In the genomic region with DNA sequence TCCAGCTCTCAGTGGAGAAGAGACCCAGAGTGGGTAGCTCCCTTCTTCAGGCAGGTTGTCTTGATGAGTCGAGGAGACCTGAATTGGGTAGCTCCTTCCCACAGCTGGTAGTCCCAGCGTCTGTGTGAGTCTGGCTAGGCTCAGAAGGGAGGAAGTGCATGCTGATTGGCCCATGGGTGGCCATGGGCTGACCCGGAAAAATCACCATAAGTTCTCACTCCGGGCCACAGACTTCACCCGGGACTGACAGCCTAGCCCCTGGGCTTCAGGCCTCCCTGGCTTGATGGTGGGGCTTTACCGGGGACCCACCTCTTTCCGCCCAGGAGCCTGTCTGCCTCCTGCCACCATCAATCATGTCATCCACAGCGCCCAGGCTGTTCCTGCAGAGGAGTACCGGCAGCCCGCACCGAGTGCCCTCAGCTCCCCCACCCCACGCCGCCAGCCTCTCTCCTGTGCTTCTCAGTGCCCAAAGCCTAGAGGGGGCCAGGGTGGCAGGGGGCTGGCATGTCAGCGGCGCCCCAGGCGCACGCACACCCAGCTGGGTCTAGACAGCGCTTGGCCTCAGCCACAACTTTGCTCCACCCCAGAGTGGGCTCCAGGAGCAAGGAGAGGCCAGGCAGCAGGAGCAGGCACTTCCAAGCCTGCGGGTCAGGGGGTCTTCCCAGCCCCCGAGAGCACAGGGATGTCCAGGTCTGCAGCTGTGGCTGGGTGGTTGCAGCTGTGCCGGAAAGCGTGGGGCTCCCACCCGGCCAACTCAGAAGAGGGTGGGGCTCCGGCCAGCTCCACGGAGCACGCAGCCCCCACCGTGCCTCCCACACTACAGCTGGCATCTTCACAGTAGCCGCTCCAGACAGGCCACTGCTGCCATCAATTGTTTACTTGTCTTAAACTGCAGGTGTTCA, we compare ENCODE assay signal across 11 cellular contexts. TPM values are rescaled to one million over a fixed set of nuclear protein-coding genes. Genes with fewer than 3 reads are reported as not detected.
DNase-seq lines count a peak whose midpoint lies in the region; ATAC-seq and TF ChIP-seq lines count a peak whose summit lies in the region.
"Had no signal": no experiment of that assay in that cellular context is flagged by ENCODE, and none has a peak within 500 bp of the region (broad histone marks: within the 10 kb centered on the region; RNA-seq: fewer than 3 reads in every experiment).

No MANE protein-coding gene starts in this region.

- TF ChIP-seq CTCF in body of pancreas (IDR thresholded peaks at IDR 0.05) = no peak

- H3K4me1 Mint-ChIP-seq in activated T-cell treated with anti-CD3 and anti-CD28 coated beads, Interleukin-2, amount 50 U/mL, for 4 hours (ENCODE audit: low read depth) = peaks cover 4% of the 10 kb centered on the region

- H3K36me3 Mint-ChIP-seq in activated T-cell treated with anti-CD3 and anti-CD28 coated beads, Interleukin-2, amount 50 U/mL, for 4 hours (ENCODE audit: insufficient read depth) = no peaks in the 10 kb centered on the region

- ATAC-seq in activated T-cell treated with anti-CD3 and anti-CD28 coated beads, Interleukin-2, amount 50 U/mL, for 4 hours = peak in 1 of 2 donors; percentile 46
- ATAC-seq in HG03432 (IDR thresholded peaks at IDR 0.05; ENCODE audit: unreplicated experiment) (peak; percentile 74), body of pancreas (peak; percentile 82), HG03196 (IDR thresholded peaks at IDR 0.05; ENCODE audit: unreplicated experiment) (no peak), HG03571 (IDR thresholded peaks at IDR 0.05; ENCODE audit: unreplicated experiment) (no peak), GM21360 (IDR thresholded peaks at IDR 0.05; ENCODE audit: unreplicated experiment) (no peak)
- peak; percentile 57 for ATAC-seq in stimulated activated naive CD8-positive, alpha-beta T cell treated with anti-CD3 and anti-CD28 coated beads, Interleukin-15, Interleukin-2, amounts not matched to agents 100 U/mL and 50 U/mL, for 24 hours
- ATAC-seq: foreskin keratinocyte, left ventricle myocardium superior had no signal

- H3K9me3 Mint-ChIP-seq in activated T-cell treated with anti-CD3 and anti-CD28 coated beads, Interleukin-2, amount 50 U/mL, for 4 hours = no peaks in the 10 kb centered on the region

- H3K27me3 ChIP-seq in body of pancreas = no peaks in the 10 kb centered on the region
- H3K27me3 ChIP-seq: foreskin keratinocyte had no signal

- peak overlapping the region; percentile 66 for H3K4me3 Mint-ChIP-seq in activated T-cell treated with anti-CD3 and anti-CD28 coated beads, Interleukin-2, amount 50 U/mL, for 4 hours

- no peaks in the 10 kb centered on the region for H3K4me1 ChIP-seq in body of pancreas
- H3K4me1 ChIP-seq: foreskin keratinocyte had no signal

- intact Hi-C loops in body of pancreas (cut with DNase I) = no loop called here

- no peak overlapping the region for H3K4me3 ChIP-seq in body of pancreas

- no peaks in the 10 kb centered on the region for H3K27me3 Mint-ChIP-seq in activated T-cell treated with anti-CD3 and anti-CD28 coated beads, Interleukin-2, amount 50 U/mL, for 4 hours (ENCODE audit: low read depth)

- H3K9me3 ChIP-seq in body of pancreas = no peaks in the 10 kb centered on the region

- H3K27ac ChIP-seq in body of pancreas = peak overlapping the region in 1 of 4 donors; percentile 57
- H3K27ac ChIP-seq: foreskin keratinocyte had no signal

- 44% methylated on average over 15 of the region's 28 CpGs; no CpG with 5 or more reads in 1 of the 2 donors for WGBS in body of pancreas, 2 donors

- H3K36me3 ChIP-seq in body of pancreas (replicated peaks in 1 of 2; ENCODE audit: insufficient read depth in 1 of 2, low read depth in 2 of 2) = no peaks in the 10 kb centered on the region

- peak in 1 of 3 donors; percentile 37 for TF ChIP-seq POLR2A in body of pancreas (IDR thresholded peaks at IDR 0.05)

- no peak for DNase-seq in activated T-cell treated with anti-CD3 and anti-CD28 coated beads, Interleukin-2, amount 50 U/mL, for 4 hours
- no peak for DNase-seq in activated T-cell treated with anti-CD3 and anti-CD28 coated beads, Interleukin-2, amount 50 U/mL, for 48 hours
- peak in 1 of 4 donors; percentile 18 for DNase-seq in body of pancreas
- DNase-seq in stimulated activated naive CD8-positive, alpha-beta T cell treated with anti-CD3 and anti-CD28 coated beads, Interleukin-15, Interleukin-2, amounts not matched to agents 100 U/mL and 50 U/mL, for 24 hours = no peak
- DNase-seq: foreskin keratinocyte, left ventricle myocardium superior, trophoblast cell had no signal

RNA-seq across cellular contexts. Expression of a gene that starts 16.1 kb away (rescaled TPM):
- total RNA-seq in activated T-cell treated with anti-CD3 and anti-CD28 coated beads, Interleukin-2, amount 50 U/mL, for 4 hours = 10 to 100 TPM; 39.5 to 51.3 (median 45.9) TPM
- 100 to 1,000 TPM; 483 to 493 TPM for total RNA-seq in body of pancreas

RNA-seq across cellular contexts. Expression of a gene that starts 23.8 kb away (rescaled TPM):
- total RNA-seq in activated T-cell treated with anti-CD3 and anti-CD28 coated beads, Interleukin-2, amount 50 U/mL, for 4 hours = 10 to 100 TPM; 20.8 to 28.0 (median 24.6) TPM
- total RNA-seq in body of pancreas = 10 to 100 TPM in 1 of 2 donors, 1 to 10 TPM in 1; 6.3 to 17.9 TPM

Comparison
In these comparisons a context has a peak if more than half of its experiments do, and no peak if none do; other contexts are left out.
1. ATAC-seq: peak in HG03432 (single experiment), body of pancreas (single experiment) and stimulated activated naive CD8-positive, alpha-beta T cell treated with anti-CD3 and anti-CD28 coated beads, Interleukin-15, Interleukin-2, amounts not matched to agents 100 U/mL and 50 U/mL, for 24 hours (single experiment); none in HG03196 (single experiment), HG03571 (single experiment) and GM21360 (single experiment).
2. RNA of a gene that starts 16.1 kb away (total RNA-seq): 483 to 493 TPM in body of pancreas; 39.5 to 51.3 TPM in activated T-cell treated with anti-CD3 and anti-CD28 coated beads, Interleukin-2, amount 50 U/mL, for 4 hours; every median in the first group is over 4 times any median in the second.